8 cellular contexts compared by ENCODE assay signal in genomic region chr14:88793259-88793625, GRCh38. TPM values are rescaled to one million over a fixed set of nuclear protein-coding genes. Genes with fewer than 3 reads are reported as not detected.
A peak's percentile ranks its signal among the peaks of the same experiment; 100 is the strongest.
DNase-seq lines count a peak whose midpoint lies in the region; ATAC-seq, FAIRE-seq and TF ChIP-seq lines count a peak whose summit lies in the region.

No MANE protein-coding gene starts in this region.

- dilution Hi-C loops in IMR-90 (cut with HindIII; ENCODE audit: low sequenced_read_pairs, unreplicated experiment), result no loop called here

- H4K20me1 ChIP-seq in IMR-90 (ENCODE audit: insufficient read depth, low read length), result no peaks in the 10 kb centered on the region

- H3K4me1 ChIP-seq in IMR-90 (ENCODE audit: control insufficient read depth, insufficient read depth, low read length), result 0 out of 2 replicates have a peak, but pooled peaks cover 1% of the 10 kb centered on the region
- H3K4me1 ChIP-seq in kidney (ENCODE audit: control insufficient read depth in 1 of 2, insufficient read depth in 1 of 2, low read depth in 1 of 2, low read length in 2 of 2), result peaks cover 0 to 3% of the 10 kb centered on the region in 2 donors
- H3K4me1 ChIP-seq in stomach, result peaks cover 15 to 26% (median 20%) of the 10 kb centered on the region in 4 donors

- peak overlapping the region; percentile 52; the same call in 1 of the 3 replicates for H2BK15ac ChIP-seq in IMR-90 (ENCODE audit: low read depth, low read length)

- no peak for DNase-seq in IMR-90
- no peak for DNase-seq in kidney
- DNase-seq in stomach, result no peak
- DNase-seq in CD1c-positive myeloid dendritic cell (ENCODE audit: extremely low spot score), result no peak
- DNase-seq in stimulated activated CD4-positive, alpha-beta T cell treated with anti-CD3 and anti-CD28 coated beads, Interleukin-15, amount 100 ng/mL, for 24 hours, result no peak
- DNase-seq in HPDE6-E6E7 (ENCODE audit: extremely low spot score), result no peak

- no peak; the same call in 1 of the 2 replicates for TF ChIP-seq CTCF in IMR-90 (conservative IDR thresholded peaks at IDR 0.05; ENCODE audit: low read depth, low read length)
- no peak for TF ChIP-seq CTCF in kidney (IDR thresholded peaks at IDR 0.05; ENCODE audit: borderline replicate concordance, extremely low read depth, insufficient read depth)
- peak in 1 of 7 experiments; percentile 2 for TF ChIP-seq CTCF in stomach (IDR thresholded peaks at IDR 0.05)

- H4K8ac ChIP-seq in IMR-90 (ENCODE audit: low read depth in 2 of 2, low read length in 2 of 2), result peak overlapping the region; percentile 54 to 63; a peak in 2 of 4 replicates

- POLR2A ChIA-PET in IMR-90 (lab: Charles Lee; ENCODE audit: unreplicated experiment), result interaction anchor here (0.6 kb wide), 1 partner anchor 93 kb away, joined by 3 read pairs; no protein-coding TSS in a partner anchor

- H3K9ac ChIP-seq in IMR-90 (ENCODE audit: low read depth, low read length) (peak overlapping the region; percentile 68), kidney (ENCODE audit: low read length in 2 of 2) (peak overlapping the region in 1 of 2 donors; percentile 74)

- no peak for TF ChIP-seq RAD21 in IMR-90 (IDR thresholded peaks at IDR 0.05; ENCODE audit: low read length)

- FAIRE-seq in kidney (lab: Jason Lieb, UNC), result no peak

- H4K5ac ChIP-seq in IMR-90 (ENCODE audit: low read depth, low read length), result peak overlapping the region; percentile 31; the same call in 1 of the 2 replicates

- peak overlapping the region; percentile 16; the same call in 1 of the 2 replicates for H3K23ac ChIP-seq in IMR-90 (ENCODE audit: low read depth, low read length)

- BruUV-seq in IMR-90 (replicated peaks; lab: Mats Ljungman, UMichigan), result no TSS peak

- CTCF ChIA-PET in IMR-90 (lab: Yijun Ruan, JAX), result interaction anchor here (1.0 kb wide), 1 partner anchor 63 kb away, joined by 4 read pairs; no protein-coding TSS in a partner anchor

- H2BK5ac ChIP-seq in IMR-90 (ENCODE audit: low read depth, low read length, poor library complexity, severe bottlenecking), result peak overlapping the region; percentile 70

- H3K27me3 ChIP-seq in IMR-90 (ENCODE audit: control insufficient read depth, insufficient read depth, low read length) (no peaks in the 10 kb centered on the region; the same call in 1 of the 2 replicates), stomach (peaks cover 0 to 10% (median 0%) of the 10 kb centered on the region in 3 donors)

- H3K27ac ChIP-seq in IMR-90 (ENCODE audit: insufficient read depth, low read length), result peak overlapping the region; percentile 58; the same call in 1 of the 2 replicates
- peak overlapping the region; percentile 61 for H3K27ac ChIP-seq in angular gyrus (ENCODE audit: low read depth, low read length)
- peak overlapping the region in 1 of 2 donors; percentile 34 for H3K27ac ChIP-seq in kidney (ENCODE audit: low read depth in 2 of 2, low read length in 2 of 2)
- peak overlapping the region; percentile 76 to 90 (median 80) for H3K27ac ChIP-seq in stomach

- H3K4me2 ChIP-seq in IMR-90 (ENCODE audit: low read depth, low read length), result peak overlapping the region; percentile 84

- H3K56ac ChIP-seq in IMR-90 (ENCODE audit: extremely low read depth, insufficient read depth, low read length), result no peak overlapping the region

- peak overlapping the region; percentile 42 for H2BK120ac ChIP-seq in IMR-90 (ENCODE audit: low read depth, low read length)

- H3K36me3 ChIP-seq in IMR-90 (ENCODE audit: control insufficient read depth, insufficient read depth, low read length), result no peaks in the 10 kb centered on the region
- H3K36me3 ChIP-seq in kidney (ENCODE audit: control insufficient read depth in 1 of 2, insufficient read depth in 2 of 2, low read length in 2 of 2), result no peaks in the 10 kb centered on the region
- H3K36me3 ChIP-seq in stomach, result no peaks in the 10 kb centered on the region

- no peak overlapping the region for H3K18ac ChIP-seq in IMR-90 (ENCODE audit: low read depth, low read length)

- no CpG with 5 or more reads among the region's 13 CpGs for WGBS in IMR-90 (ENCODE audit: extremely low coverage in 2 of 2, insufficient read length in 1 of 2), 2 experiments
- 53 to 58% (median 57%) methylated on average over 13 of the region's 13 CpGs for WGBS in stomach, 5 donors

- H2BK20ac ChIP-seq in IMR-90 (ENCODE audit: low read depth, low read length), result peak overlapping the region; percentile 73

- peaks cover 0 to 24% of the 10 kb centered on the region in 2 experiments; a peak in 2 of 4 replicates for H3K79me1 ChIP-seq in IMR-90 (ENCODE audit: low read depth in 1 of 2, low read length in 2 of 2)

- intact Hi-C loops in IMR-90 (cut with micrococcal nuclease), result loop anchor here (2.0 kb wide), 1 partner anchor 202 kb away; no protein-coding TSS in a partner anchor
- intact Hi-C loops in kidney (cut with DNase I), result no loop called here
- intact Hi-C loops in stomach (cut with DNase I; ENCODE audit: low total_unique reads), result no loop called here

- peak overlapping the region; percentile 47; the same call in 1 of the 2 replicates for H4K91ac ChIP-seq in IMR-90 (ENCODE audit: insufficient read depth, low read depth, low read length)

- no peak for TF ChIP-seq POLR2A in IMR-90 (IDR thresholded peaks at IDR 0.05; ENCODE audit: low read depth, low read length)
- TF ChIP-seq POLR2A in stomach (IDR thresholded peaks at IDR 0.05), result no peak

- in situ Hi-C loops in IMR-90 (cut with MboI; ENCODE audit: low sequenced_read_pairs), result no loop called here

- H3K4me3 ChIP-seq in IMR-90 (ENCODE audit: insufficient read depth, low read depth, low read length), result peak overlapping the region; percentile 91
- H3K4me3 ChIP-seq in kidney (ENCODE audit: low read length in 2 of 2), result peak overlapping the region; percentile 61 to 84
- H3K4me3 ChIP-seq in stomach, result peak overlapping the region; percentile 66 to 89 (median 72)

- ATAC-seq in IMR-90 (ENCODE audit: low read depth) (no peak), HG03045 (IDR thresholded peaks at IDR 0.05; ENCODE audit: unreplicated experiment) (no peak)

- H2AFZ ChIP-seq in IMR-90 (replicated peaks; ENCODE audit: low read length, poor library complexity), result peak overlapping the region; percentile 99

- TF ChIP-seq EP300 in stomach (IDR thresholded peaks at IDR 0.05), result no peak

- H3K9me3 ChIP-seq in IMR-90 (ENCODE audit: control insufficient read depth, insufficient read depth, low read length) (no peaks in the 10 kb centered on the region), kidney (ENCODE audit: control insufficient read depth in 1 of 2, low read length in 2 of 2) (no peaks in the 10 kb centered on the region), stomach (no peaks in the 10 kb centered on the region)

- H2AK9ac ChIP-seq in IMR-90 (replicated peaks; ENCODE audit: low read depth, low read length, poor library complexity), result peak overlapping the region; percentile 66

- H3K14ac ChIP-seq in IMR-90 (replicated peaks; ENCODE audit: low read depth, low read length), result peak overlapping the region; percentile 85

- peak overlapping the region; percentile 70 for H2AK5ac ChIP-seq in IMR-90 (ENCODE audit: low read depth, low read length)

- peak overlapping the region; percentile 52; the same call in 1 of the 2 replicates for H3K4ac ChIP-seq in IMR-90 (ENCODE audit: low read depth, low read length)

- H3K9me1 ChIP-seq in IMR-90 (ENCODE audit: insufficient read depth, low read length), result peaks cover 3% of the 10 kb centered on the region; the same call in 1 of the 2 replicates

TF ChIP-seq in IMR-90, 13 proteins besides CTCF, POLR2A, EP300 and RAD21 (continues in another document):
- TF ChIP-seq USF2 (IDR thresholded peaks at IDR 0.05; ENCODE audit: low read depth, low read length) (no peak), CEBPB (IDR thresholded peaks at IDR 0.05; ENCODE audit: low read depth, low read length) (no peak), ELK1 (IDR thresholded peaks at IDR 0.05; ENCODE audit: borderline replicate concordance, low read depth, low read length) (no peak), SMC3 (IDR thresholded peaks at IDR 0.05; ENCODE audit: low read depth, low read length) (no peak), MXI1 (IDR thresholded peaks at IDR 0.05; ENCODE audit: borderline replicate concordance, low read depth, low read length) (no peak), MAFK (IDR thresholded peaks at IDR 0.05; ENCODE audit: low read depth, low read length) (no peak), BHLHE40 (IDR thresholded peaks at IDR 0.05; ENCODE audit: low read depth, low read length) (no peak), RCOR1 (IDR thresholded peaks at IDR 0.05; ENCODE audit: insufficient replicate concordance, low read length) (no peak), CHD1 (IDR thresholded peaks at IDR 0.05; ENCODE audit: low read depth, low read length) (no peak)

RNA-seq across cellular contexts. Expression of gene EML5, which starts 0.5 kb away (rescaled TPM):
- total RNA-seq in IMR-90 (2012; rRNA removed) (22.2 and 34.7 TPM in 2 replicates), kidney (2.8 TPM), stomach (10 to 100 TPM in 2 of 5 donors, 1 to 10 TPM in 1, under 1 TPM in 1, not detected in 1; 0.89 to 10.3 (median 6.8) TPM)
- polyA plus RNA-seq in IMR-90 (2012; rRNA removed) (5.7 and 8.1 TPM in 2 replicates), kidney (ENCODE audit: insufficient read depth, low read depth, low replicate concordance) (0.26 TPM), stomach (under 1 TPM; 0.19 to 0.92 (median 0.30) TPM)
- polyA plus RNA-seq in IMR-90 (2012; cell fraction: cytosol; rRNA removed), result 0.71 and 1.5 TPM in 2 replicates
- 2.3 and 18.3 TPM in 2 replicates for polyA plus RNA-seq in IMR-90 (2012; cell fraction: nucleus; rRNA removed; ENCODE audit: low replicate concordance)

RNA-seq across cellular contexts. Expression of gene TTC8, which starts 31.2 kb away (rescaled TPM):
- 48.0 and 48.9 TPM in 2 replicates for total RNA-seq in IMR-90 (2012; rRNA removed)
- polyA plus RNA-seq in IMR-90 (2012; rRNA removed), result 75.9 and 84.2 TPM in 2 replicates
- polyA plus RNA-seq in IMR-90 (2012; cell fraction: cytosol; rRNA removed), result 21.1 and 38.5 TPM in 2 replicates
- polyA plus RNA-seq in IMR-90 (2012; cell fraction: nucleus; rRNA removed; ENCODE audit: low replicate concordance), result 29.6 and 115 TPM in 2 replicates
- total RNA-seq in kidney, result 17.2 TPM
- polyA plus RNA-seq in kidney (ENCODE audit: insufficient read depth, low read depth, low replicate concordance), result 14.0 TPM
- total RNA-seq in stomach, result 10 to 100 TPM in 3 of 5 donors, 1 to 10 TPM in 1, not detected in 1; 2.7 to 53.1 (median 18.0) TPM
- polyA plus RNA-seq in stomach, result 1 to 10 TPM; 5.8 to 8.7 (median 8.4) TPM
